19 cellular contexts compared by ENCODE assay signal in genomic region chr2:27828305-27828704, GRCh38.
"Had no signal": no experiment of that assay in that cellular context is flagged by ENCODE, and none has a peak within 500 bp of the region (broad histone marks: within the 10 kb centered on the region; RNA-seq: fewer than 3 reads in every experiment).

No MANE protein-coding gene starts in this region.

- H3K4me1 Mint-ChIP-seq: activated CD4-positive, alpha-beta T cell treated with anti-CD3 and anti-CD28 coated beads, Interleukin-2, amount 10 ng/mL, durations not matched to agents 24 days and 14 days; neural progenitor cell had no signal

- H3K4me3 Mint-ChIP-seq: activated CD4-positive, alpha-beta T cell treated with anti-CD3 and anti-CD28 coated beads, Interleukin-2, amount 10 ng/mL, durations not matched to agents 24 days and 14 days; activated CD8-positive, alpha-beta T cell treated with anti-CD3 and anti-CD28 coated beads, Interleukin-2, amount 10 ng/mL, durations not matched to agents 7 days and 5 days; activated T-cell treated with anti-CD3 and anti-CD28 coated beads, Interleukin-2, amount 50 U/mL, for 72 hours; endodermal cell; neural progenitor cell had no signal

- H3K27ac Mint-ChIP-seq: activated CD4-positive, alpha-beta T cell treated with anti-CD3 and anti-CD28 coated beads, Interleukin-2, amount 10 ng/mL, durations not matched to agents 24 days and 14 days; activated CD8-positive, alpha-beta T cell treated with anti-CD3 and anti-CD28 coated beads, Interleukin-2, amount 10 ng/mL, durations not matched to agents 7 days and 5 days; activated naive CD4-positive, alpha-beta T cell treated with anti-CD3 and anti-CD28 coated beads, Interleukin-2, amount 50 U/mL, for 72 hours; activated T-cell treated with anti-CD3 and anti-CD28 coated beads, Interleukin-2, amount 50 U/mL, for 72 hours; endodermal cell; neural progenitor cell had no signal

- DNase-seq: activated CD4-positive, alpha-beta T cell treated with anti-CD3 and anti-CD28 coated beads, Interleukin-2, amount 10 ng/mL, durations not matched to agents 24 days and 14 days; activated CD4-positive, CD25-positive, alpha-beta regulatory T cell; activated CD8-positive, alpha-beta memory T cell treated with anti-CD3 and anti-CD28 coated beads, Interleukin-2, amount 50 U/mL, for 4 hours; activated CD8-positive, alpha-beta T cell treated with anti-CD3 and anti-CD28 coated beads, Interleukin-2, amount 10 ng/mL, durations not matched to agents 7 days and 5 days; activated gamma-delta T cell; activated T-cell treated with anti-CD3 and anti-CD28 coated beads, Interleukin-2, amount 50 U/mL, for 72 hours; dorsolateral prefrontal cortex; endodermal cell; heart left ventricle; mammary epithelial cell; right lobe of liver; stimulated activated CD4-positive, alpha-beta T cell treated with anti-CD3 and anti-CD28 coated beads, Interleukin-4, amount 100 ng/mL, for 4 hours; stimulated activated CD8-positive, alpha-beta memory T cell treated with anti-CD3 and anti-CD28 coated beads, Interleukin-4, amount 100 ng/mL, for 48 hours; stimulated activated naive CD8-positive, alpha-beta T cell treated with anti-CD3 and anti-CD28 coated beads, Interleukin-15, Interleukin-2, amounts not matched to agents 100 U/mL and 50 U/mL, for 24 hours; transverse colon had no signal

- ATAC-seq: activated CD8-positive, alpha-beta T cell treated with anti-CD3 and anti-CD28 coated beads, Interleukin-2, amount 10 ng/mL, durations not matched to agents 7 days and 5 days; activated naive CD4-positive, alpha-beta T cell treated with anti-CD3 and anti-CD28 coated beads, Interleukin-2, amount 50 U/mL, for 72 hours; activated T-cell treated with anti-CD3 and anti-CD28 coated beads, Interleukin-2, amount 50 U/mL, for 72 hours; heart left ventricle; right lobe of liver; stimulated activated naive CD8-positive, alpha-beta T cell treated with anti-CD3 and anti-CD28 coated beads, Interleukin-15, Interleukin-2, amounts not matched to agents 100 U/mL and 50 U/mL, for 24 hours had no signal

- H3K4me3 ChIP-seq: dorsolateral prefrontal cortex, heart left ventricle, neural progenitor cell, right lobe of liver, smooth muscle cell, transverse colon, vagina had no signal

- H3K27me3 ChIP-seq: dorsolateral prefrontal cortex, heart left ventricle, neural progenitor cell, right lobe of liver, transverse colon, vagina had no signal

- H3K27ac ChIP-seq: dorsolateral prefrontal cortex, heart left ventricle, neural progenitor cell, right lobe of liver, transverse colon, vagina had no signal
